Comparison of ENCODE assay signal across 1 cellular context in the genomic region with DNA sequence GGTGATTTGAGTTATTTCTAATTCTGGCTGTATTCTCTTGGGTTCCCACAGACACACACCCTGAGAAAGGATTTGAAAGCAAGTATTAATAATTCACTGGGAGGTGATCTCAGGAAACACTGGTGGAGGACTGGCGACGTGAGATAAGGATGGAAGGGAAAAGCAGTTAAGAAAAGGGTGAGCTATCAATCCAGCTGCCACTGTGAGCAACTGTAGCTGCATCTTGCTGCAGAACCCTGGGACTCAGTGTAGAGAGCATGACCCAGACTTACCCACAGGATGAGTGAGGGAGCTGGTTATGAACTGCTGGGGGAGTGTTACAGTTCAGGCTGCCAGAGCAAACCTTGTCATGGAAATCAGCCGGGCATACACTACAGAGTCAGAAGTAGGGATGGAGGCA.
TF ChIP-seq lines count a peak whose summit lies in the region.

No MANE protein-coding gene starts in this region.

TF ChIP-seq in K562, 482 proteins besides CTCF, POLR2A, EP300 and RAD21 (continued from another document):
- TF ChIP-seq, protein P1, sequence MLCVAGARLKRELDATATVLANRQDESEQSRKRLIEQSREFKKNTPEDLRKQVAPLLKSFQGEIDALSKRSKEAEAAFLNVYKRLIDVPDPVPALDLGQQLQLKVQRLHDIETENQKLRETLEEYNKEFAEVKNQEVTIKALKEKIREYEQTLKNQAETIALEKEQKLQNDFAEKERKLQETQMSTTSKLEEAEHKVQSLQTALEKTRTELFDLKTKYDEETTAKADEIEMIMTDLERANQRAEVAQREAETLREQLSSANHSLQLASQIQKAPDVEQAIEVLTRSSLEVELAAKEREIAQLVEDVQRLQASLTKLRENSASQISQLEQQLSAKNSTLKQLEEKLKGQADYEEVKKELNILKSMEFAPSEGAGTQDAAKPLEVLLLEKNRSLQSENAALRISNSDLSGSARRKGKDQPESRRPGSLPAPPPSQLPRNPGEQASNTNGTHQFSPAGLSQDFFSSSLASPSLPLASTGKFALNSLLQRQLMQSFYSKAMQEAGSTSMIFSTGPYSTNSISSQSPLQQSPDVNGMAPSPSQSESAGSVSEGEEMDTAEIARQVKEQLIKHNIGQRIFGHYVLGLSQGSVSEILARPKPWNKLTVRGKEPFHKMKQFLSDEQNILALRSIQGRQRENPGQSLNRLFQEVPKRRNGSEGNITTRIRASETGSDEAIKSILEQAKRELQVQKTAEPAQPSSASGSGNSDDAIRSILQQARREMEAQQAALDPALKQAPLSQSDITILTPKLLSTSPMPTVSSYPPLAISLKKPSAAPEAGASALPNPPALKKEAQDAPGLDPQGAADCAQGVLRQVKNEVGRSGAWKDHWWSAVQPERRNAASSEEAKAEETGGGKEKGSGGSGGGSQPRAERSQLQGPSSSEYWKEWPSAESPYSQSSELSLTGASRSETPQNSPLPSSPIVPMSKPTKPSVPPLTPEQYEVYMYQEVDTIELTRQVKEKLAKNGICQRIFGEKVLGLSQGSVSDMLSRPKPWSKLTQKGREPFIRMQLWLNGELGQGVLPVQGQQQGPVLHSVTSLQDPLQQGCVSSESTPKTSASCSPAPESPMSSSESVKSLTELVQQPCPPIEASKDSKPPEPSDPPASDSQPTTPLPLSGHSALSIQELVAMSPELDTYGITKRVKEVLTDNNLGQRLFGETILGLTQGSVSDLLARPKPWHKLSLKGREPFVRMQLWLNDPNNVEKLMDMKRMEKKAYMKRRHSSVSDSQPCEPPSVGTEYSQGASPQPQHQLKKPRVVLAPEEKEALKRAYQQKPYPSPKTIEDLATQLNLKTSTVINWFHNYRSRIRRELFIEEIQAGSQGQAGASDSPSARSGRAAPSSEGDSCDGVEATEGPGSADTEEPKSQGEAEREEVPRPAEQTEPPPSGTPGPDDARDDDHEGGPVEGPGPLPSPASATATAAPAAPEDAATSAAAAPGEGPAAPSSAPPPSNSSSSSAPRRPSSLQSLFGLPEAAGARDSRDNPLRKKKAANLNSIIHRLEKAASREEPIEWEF (CRISPR knock-in tag; IDR thresholded peaks at IDR 0.05): peak; percentile 79
- TF ChIP-seq, protein P2, sequence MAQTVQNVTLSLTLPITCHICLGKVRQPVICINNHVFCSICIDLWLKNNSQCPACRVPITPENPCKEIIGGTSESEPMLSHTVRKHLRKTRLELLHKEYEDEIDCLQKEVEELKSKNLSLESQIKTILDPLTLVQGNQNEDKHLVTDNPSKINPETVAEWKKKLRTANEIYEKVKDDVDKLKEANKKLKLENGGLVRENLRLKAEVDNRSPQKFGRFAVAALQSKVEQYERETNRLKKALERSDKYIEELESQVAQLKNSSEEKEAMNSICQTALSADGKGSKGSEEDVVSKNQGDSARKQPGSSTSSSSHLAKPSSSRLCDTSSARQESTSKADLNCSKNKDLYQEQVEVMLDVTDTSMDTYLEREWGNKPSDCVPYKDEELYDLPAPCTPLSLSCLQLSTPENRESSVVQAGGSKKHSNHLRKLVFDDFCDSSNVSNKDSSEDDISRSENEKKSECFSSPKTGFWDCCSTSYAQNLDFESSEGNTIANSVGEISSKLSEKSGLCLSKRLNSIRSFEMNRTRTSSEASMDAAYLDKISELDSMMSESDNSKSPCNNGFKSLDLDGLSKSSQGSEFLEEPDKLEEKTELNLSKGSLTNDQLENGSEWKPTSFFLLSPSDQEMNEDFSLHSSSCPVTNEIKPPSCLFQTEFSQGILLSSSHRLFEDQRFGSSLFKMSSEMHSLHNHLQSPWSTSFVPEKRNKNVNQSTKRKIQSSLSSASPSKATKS (CRISPR knock-in tag; IDR thresholded peaks at IDR 0.05): no peak
- no peak for TF ChIP-seq STAT5B (CRISPR knock-in tag; IDR thresholded peaks at IDR 0.05)
- TF ChIP-seq, protein P3, sequence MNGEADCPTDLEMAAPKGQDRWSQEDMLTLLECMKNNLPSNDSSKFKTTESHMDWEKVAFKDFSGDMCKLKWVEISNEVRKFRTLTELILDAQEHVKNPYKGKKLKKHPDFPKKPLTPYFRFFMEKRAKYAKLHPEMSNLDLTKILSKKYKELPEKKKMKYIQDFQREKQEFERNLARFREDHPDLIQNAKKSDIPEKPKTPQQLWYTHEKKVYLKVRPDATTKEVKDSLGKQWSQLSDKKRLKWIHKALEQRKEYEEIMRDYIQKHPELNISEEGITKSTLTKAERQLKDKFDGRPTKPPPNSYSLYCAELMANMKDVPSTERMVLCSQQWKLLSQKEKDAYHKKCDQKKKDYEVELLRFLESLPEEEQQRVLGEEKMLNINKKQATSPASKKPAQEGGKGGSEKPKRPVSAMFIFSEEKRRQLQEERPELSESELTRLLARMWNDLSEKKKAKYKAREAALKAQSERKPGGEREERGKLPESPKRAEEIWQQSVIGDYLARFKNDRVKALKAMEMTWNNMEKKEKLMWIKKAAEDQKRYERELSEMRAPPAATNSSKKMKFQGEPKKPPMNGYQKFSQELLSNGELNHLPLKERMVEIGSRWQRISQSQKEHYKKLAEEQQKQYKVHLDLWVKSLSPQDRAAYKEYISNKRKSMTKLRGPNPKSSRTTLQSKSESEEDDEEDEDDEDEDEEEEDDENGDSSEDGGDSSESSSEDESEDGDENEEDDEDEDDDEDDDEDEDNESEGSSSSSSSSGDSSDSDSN (IDR thresholded peaks at IDR 0.05; ENCODE audit: borderline replicate concordance in 1 of 2, low read depth in 2 of 2, low read length in 2 of 2): peak in 1 of 2 experiments; percentile 36; a peak in 1 of 4 replicates
- TF ChIP-seq, protein P4, sequence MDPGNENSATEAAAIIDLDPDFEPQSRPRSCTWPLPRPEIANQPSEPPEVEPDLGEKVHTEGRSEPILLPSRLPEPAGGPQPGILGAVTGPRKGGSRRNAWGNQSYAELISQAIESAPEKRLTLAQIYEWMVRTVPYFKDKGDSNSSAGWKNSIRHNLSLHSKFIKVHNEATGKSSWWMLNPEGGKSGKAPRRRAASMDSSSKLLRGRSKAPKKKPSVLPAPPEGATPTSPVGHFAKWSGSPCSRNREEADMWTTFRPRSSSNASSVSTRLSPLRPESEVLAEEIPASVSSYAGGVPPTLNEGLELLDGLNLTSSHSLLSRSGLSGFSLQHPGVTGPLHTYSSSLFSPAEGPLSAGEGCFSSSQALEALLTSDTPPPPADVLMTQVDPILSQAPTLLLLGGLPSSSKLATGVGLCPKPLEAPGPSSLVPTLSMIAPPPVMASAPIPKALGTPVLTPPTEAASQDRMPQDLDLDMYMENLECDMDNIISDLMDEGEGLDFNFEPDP (CRISPR knock-in tag; IDR thresholded peaks at IDR 0.05): no peak
- no peak for TF ChIP-seq IFI16 (CRISPR knock-in tag; IDR thresholded peaks at IDR 0.05)
- TF ChIP-seq, protein P5, sequence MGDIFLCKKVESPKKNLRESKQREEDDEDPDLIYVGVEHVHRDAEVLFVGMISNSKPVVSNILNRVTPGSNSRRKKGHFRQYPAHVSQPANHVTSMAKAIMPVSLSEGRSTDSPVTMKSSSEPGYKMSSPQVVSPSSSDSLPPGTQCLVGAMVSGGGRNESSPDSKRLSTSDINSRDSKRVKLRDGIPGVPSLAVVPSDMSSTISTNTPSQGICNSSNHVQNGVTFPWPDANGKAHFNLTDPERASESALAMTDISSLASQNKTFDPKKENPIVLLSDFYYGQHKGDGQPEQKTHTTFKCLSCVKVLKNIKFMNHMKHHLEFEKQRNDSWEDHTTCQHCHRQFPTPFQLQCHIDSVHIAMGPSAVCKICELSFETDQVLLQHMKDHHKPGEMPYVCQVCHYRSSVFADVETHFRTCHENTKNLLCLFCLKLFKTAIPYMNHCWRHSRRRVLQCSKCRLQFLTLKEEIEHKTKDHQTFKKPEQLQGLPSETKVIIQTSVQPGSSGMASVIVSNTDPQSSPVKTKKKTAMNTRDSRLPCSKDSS (IDR thresholded peaks at IDR 0.05; ENCODE audit: low read depth, partially characterized antibody): no peak
- no peak for TF ChIP-seq KDM4B (IDR thresholded peaks at IDR 0.05; ENCODE audit: borderline replicate concordance in 2 of 2, low read depth in 1 of 2)
- no peak for TF ChIP-seq CHD1 (IDR thresholded peaks at IDR 0.05; ENCODE audit: low read length)
- TF ChIP-seq SMAD2 (IDR thresholded peaks at IDR 0.05; ENCODE audit: low read depth, low read length): no peak
- no peak; the same call in 1 of the 2 replicates for TF ChIP-seq ELF1 (tag; IDR thresholded peaks at IDR 0.05)
- TF ChIP-seq CTBP1 (IDR thresholded peaks at IDR 0.05; ENCODE audit: borderline replicate concordance): peak; percentile 96
- no peak for TF ChIP-seq XRCC5 (IDR thresholded peaks at IDR 0.05; ENCODE audit: low read depth, low read length)
- no peak for TF ChIP-seq SIRT6 (IDR thresholded peaks at IDR 0.05; ENCODE audit: low read depth, low read length)
- TF ChIP-seq, protein P6, sequence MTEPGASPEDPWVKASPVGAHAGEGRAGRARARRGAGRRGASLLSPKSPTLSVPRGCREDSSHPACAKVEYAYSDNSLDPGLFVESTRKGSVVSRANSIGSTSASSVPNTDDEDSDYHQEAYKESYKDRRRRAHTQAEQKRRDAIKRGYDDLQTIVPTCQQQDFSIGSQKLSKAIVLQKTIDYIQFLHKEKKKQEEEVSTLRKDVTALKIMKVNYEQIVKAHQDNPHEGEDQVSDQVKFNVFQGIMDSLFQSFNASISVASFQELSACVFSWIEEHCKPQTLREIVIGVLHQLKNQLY (CRISPR knock-in tag; conservative IDR thresholded peaks at IDR 0.05): no peak
- TF ChIP-seq, protein P7, sequence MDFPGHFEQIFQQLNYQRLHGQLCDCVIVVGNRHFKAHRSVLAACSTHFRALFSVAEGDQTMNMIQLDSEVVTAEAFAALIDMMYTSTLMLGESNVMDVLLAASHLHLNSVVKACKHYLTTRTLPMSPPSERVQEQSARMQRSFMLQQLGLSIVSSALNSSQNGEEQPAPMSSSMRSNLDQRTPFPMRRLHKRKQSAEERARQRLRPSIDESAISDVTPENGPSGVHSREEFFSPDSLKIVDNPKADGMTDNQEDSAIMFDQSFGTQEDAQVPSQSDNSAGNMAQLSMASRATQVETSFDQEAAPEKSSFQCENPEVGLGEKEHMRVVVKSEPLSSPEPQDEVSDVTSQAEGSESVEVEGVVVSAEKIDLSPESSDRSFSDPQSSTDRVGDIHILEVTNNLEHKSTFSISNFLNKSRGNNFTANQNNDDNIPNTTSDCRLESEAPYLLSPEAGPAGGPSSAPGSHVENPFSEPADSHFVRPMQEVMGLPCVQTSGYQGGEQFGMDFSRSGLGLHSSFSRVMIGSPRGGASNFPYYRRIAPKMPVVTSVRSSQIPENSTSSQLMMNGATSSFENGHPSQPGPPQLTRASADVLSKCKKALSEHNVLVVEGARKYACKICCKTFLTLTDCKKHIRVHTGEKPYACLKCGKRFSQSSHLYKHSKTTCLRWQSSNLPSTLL (IDR thresholded peaks at IDR 0.05): 0 out of 2 replicates have a peak, but pooled peaks have one; percentile 35
- TF ChIP-seq BMI1 (IDR thresholded peaks at IDR 0.05; ENCODE audit: low read length): no peak
- TF ChIP-seq EZH2 (IDR thresholded peaks at IDR 0.05; ENCODE audit: borderline replicate concordance, low read depth, low read length): no peak; the same call in 1 of the 2 replicates
